Comparison of ENCODE assay signal across 8 cellular contexts in the genomic region with DNA sequence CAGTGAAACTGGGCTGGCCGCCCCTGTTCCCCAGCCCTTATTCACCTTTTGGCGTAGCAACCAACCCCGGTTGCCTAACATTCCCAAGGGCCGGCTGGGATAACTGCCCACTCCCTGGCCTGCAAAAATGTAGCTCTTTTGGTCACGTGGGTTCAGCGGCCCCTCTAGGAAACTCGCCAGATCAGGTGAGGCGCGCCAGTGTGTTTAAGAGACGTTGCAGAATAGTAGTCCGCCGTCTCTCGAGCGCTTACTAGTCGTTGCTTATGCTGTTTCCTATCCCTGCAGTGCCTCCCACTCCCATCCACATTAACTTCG. TPM values are rescaled to one million over a fixed set of nuclear protein-coding genes. Genes with fewer than 3 reads are reported as not detected.
DNase-seq lines count a peak whose midpoint lies in the region; ATAC-seq and TF ChIP-seq lines count a peak whose summit lies in the region.

No MANE protein-coding gene starts in this region.

- peak overlapping the region; percentile 99 for H3K27ac ChIP-seq in HL-60 (replicated peaks)

- 0 out of 2 replicates have a peak, but pooled peaks cover under 1% of the 10 kb centered on the region for H3K36me3 ChIP-seq in ES-I3 (ENCODE audit: insufficient read depth, low read length)

- TF ChIP-seq CTCF in HL-60 (IDR thresholded peaks at IDR 0.05; ENCODE audit: insufficient read depth, low read length), result no peak

- H3K27me3 Mint-ChIP-seq in activated T-cell treated with anti-CD3 and anti-CD28 coated beads, Interleukin-2, amount 50 U/mL, for 72 hours (ENCODE audit: low read depth), result no peaks in the 10 kb centered on the region
- H3K27me3 Mint-ChIP-seq in naive B cell, result no peaks in the 10 kb centered on the region
- H3K27me3 Mint-ChIP-seq in stimulated activated naive B cell treated with anti-CD40 and anti-IgM and Interleukin-4, amounts not matched to agents 10 μg/mL and 1 μg/mL and 100 μg/mL, for 72 hours, result no peaks in the 10 kb centered on the region

- peak in 1 of 2 donors; percentile 5 for ATAC-seq in activated T-cell treated with anti-CD3 and anti-CD28 coated beads, Interleukin-2, amount 50 U/mL, for 72 hours (replicated peaks in 1 of 2)
- ATAC-seq in naive B cell (ENCODE audit: low read depth in 2 of 2), result no peak
- ATAC-seq in stimulated activated naive B cell treated with anti-CD40 and anti-IgM and Interleukin-4, amounts not matched to agents 10 μg/mL and 1 μg/mL and 100 μg/mL, for 72 hours (replicated peaks), result peak; percentile 9 to 10
- no peak for ATAC-seq in GM19463 (IDR thresholded peaks at IDR 0.05; ENCODE audit: unreplicated experiment)

- peak; percentile 68 to 77 for DNase-seq in HL-60 (ENCODE audit: low read depth in 1 of 2, low spot score in 1 of 2)
- DNase-seq in NOMO-1 treated with dmso at 0.1 percent for 144 hours (lab: John Stamatoyannopoulos, UW; ENCODE audit: unreplicated experiment), result peak; percentile 22
- DNase-seq in activated T-cell treated with anti-CD3 and anti-CD28 coated beads, Interleukin-2, amount 50 U/mL, for 72 hours, result peak; percentile 61 to 64
- peak; percentile 61 for DNase-seq in fibroblast of gingiva (ENCODE audit: low read depth)
- peak; percentile 31 for DNase-seq in naive B cell
- DNase-seq in stimulated activated naive B cell treated with anti-CD40 and anti-IgM and Interleukin-4, amounts not matched to agents 10 μg/mL and 1 μg/mL and 100 μg/mL, for 72 hours, result peak; percentile 48

- H3K27me3 ChIP-seq in HL-60 (ENCODE audit: insufficient read depth, poor library complexity, severe bottlenecking), result no peaks in the 10 kb centered on the region

- peaks cover 8 to 36% of the 10 kb centered on the region in 2 donors for H3K36me3 Mint-ChIP-seq in activated T-cell treated with anti-CD3 and anti-CD28 coated beads, Interleukin-2, amount 50 U/mL, for 72 hours (ENCODE audit: insufficient read depth in 2 of 2)
- H3K36me3 Mint-ChIP-seq in naive B cell, result peaks cover 0 to 3% of the 10 kb centered on the region in 2 donors
- H3K36me3 Mint-ChIP-seq in stimulated activated naive B cell treated with anti-CD40 and anti-IgM and Interleukin-4, amounts not matched to agents 10 μg/mL and 1 μg/mL and 100 μg/mL, for 72 hours, result peaks cover 12 to 28% of the 10 kb centered on the region in 2 donors

- peak overlapping the region; percentile 100 for H3K27ac Mint-ChIP-seq in activated T-cell treated with anti-CD3 and anti-CD28 coated beads, Interleukin-2, amount 50 U/mL, for 72 hours
- H3K27ac Mint-ChIP-seq in naive B cell, result peak overlapping the region; percentile 100
- H3K27ac Mint-ChIP-seq in stimulated activated naive B cell treated with anti-CD40 and anti-IgM and Interleukin-4, amounts not matched to agents 10 μg/mL and 1 μg/mL and 100 μg/mL, for 72 hours, result peak overlapping the region; percentile 100

- H3K9me3 Mint-ChIP-seq in activated T-cell treated with anti-CD3 and anti-CD28 coated beads, Interleukin-2, amount 50 U/mL, for 72 hours, result no peaks in the 10 kb centered on the region
- no peaks in the 10 kb centered on the region for H3K9me3 Mint-ChIP-seq in naive B cell
- no peaks in the 10 kb centered on the region for H3K9me3 Mint-ChIP-seq in stimulated activated naive B cell treated with anti-CD40 and anti-IgM and Interleukin-4, amounts not matched to agents 10 μg/mL and 1 μg/mL and 100 μg/mL, for 72 hours

- H3K9me3 ChIP-seq in ES-I3 (ENCODE audit: control insufficient read depth, insufficient read depth, low read length), result no peaks in the 10 kb centered on the region

- peak overlapping the region; percentile 81 for H3K9ac ChIP-seq in ES-I3 (ENCODE audit: low read depth, low read length)

- H3K4me3 ChIP-seq in HL-60 (replicated peaks; ENCODE audit: insufficient read depth, low read length), result peak overlapping the region; percentile 97

- peak overlapping the region; percentile 88 to 100 for H3K4me3 Mint-ChIP-seq in activated T-cell treated with anti-CD3 and anti-CD28 coated beads, Interleukin-2, amount 50 U/mL, for 72 hours
- peak overlapping the region; percentile 97 to 100 (median 100) for H3K4me3 Mint-ChIP-seq in naive B cell
- H3K4me3 Mint-ChIP-seq in stimulated activated naive B cell treated with anti-CD40 and anti-IgM and Interleukin-4, amounts not matched to agents 10 μg/mL and 1 μg/mL and 100 μg/mL, for 72 hours, result peak overlapping the region; percentile 95 to 99

- no peaks in the 10 kb centered on the region; the same call in 1 of the 2 replicates for H3K4me1 ChIP-seq in ES-I3 (ENCODE audit: insufficient read depth, low read length)

- H3K4me1 Mint-ChIP-seq in activated T-cell treated with anti-CD3 and anti-CD28 coated beads, Interleukin-2, amount 50 U/mL, for 72 hours (ENCODE audit: low read depth), result peaks cover 76% of the 10 kb centered on the region
- peaks cover 30 to 65% (median 45%) of the 10 kb centered on the region in 3 donors for H3K4me1 Mint-ChIP-seq in naive B cell
- H3K4me1 Mint-ChIP-seq in stimulated activated naive B cell treated with anti-CD40 and anti-IgM and Interleukin-4, amounts not matched to agents 10 μg/mL and 1 μg/mL and 100 μg/mL, for 72 hours, result peaks cover 18 to 46% of the 10 kb centered on the region in 2 donors

RNA-seq across cellular contexts. Expression of a gene that starts 0.6 kb away (rescaled TPM):
- 100 to 1,000 TPM; 159 to 168 TPM for total RNA-seq in activated T-cell treated with anti-CD3 and anti-CD28 coated beads, Interleukin-2, amount 50 U/mL, for 72 hours
- polyA plus RNA-seq in naive B cell (ENCODE audit: low read depth in 6 of 6), result 10 to 100 TPM; 40.2 to 59.8 (median 54.2) TPM

RNA-seq across cellular contexts. Expression of a gene that starts 1.3 kb away (rescaled TPM):
- 10 to 100 TPM; 60.6 to 64.0 TPM for total RNA-seq in activated T-cell treated with anti-CD3 and anti-CD28 coated beads, Interleukin-2, amount 50 U/mL, for 72 hours
- 10 to 100 TPM; 17.3 to 25.9 (median 22.1) TPM for polyA plus RNA-seq in naive B cell (ENCODE audit: low read depth in 6 of 6)

Comparison
In these comparisons a context has a peak if more than half of its experiments do, and no peak if none do; other contexts are left out.
1. DNase-seq: peak in every context shown above with its lines; median percentile 72 in HL-60; 62 in activated T-cell treated with anti-CD3 and anti-CD28 coated beads, Interleukin-2, amount 50 U/mL, for 72 hours; 61 in fibroblast of gingiva; 48 in stimulated activated naive B cell treated with anti-CD40 and anti-IgM and Interleukin-4, amounts not matched to agents 10 μg/mL and 1 μg/mL and 100 μg/mL, for 72 hours; 31 in naive B cell; 22 in NOMO-1 treated with dmso at 0.1 percent for 144 hours.
2. ATAC-seq: peak in stimulated activated naive B cell treated with anti-CD40 and anti-IgM and Interleukin-4, amounts not matched to agents 10 μg/mL and 1 μg/mL and 100 μg/mL, for 72 hours (2 of 2); none in naive B cell (0 of 2) and GM19463 (single experiment).
3. Peak in every context shown above with its lines, with median percentiles within 50 percentile points of each other: H3K27ac Mint-ChIP-seq and H3K4me3 Mint-ChIP-seq.